16 cellular contexts compared by ENCODE assay signal in genomic region chr15:80203361-80203885, GRCh38. TPM values are rescaled to one million over a fixed set of nuclear protein-coding genes. Genes with fewer than 3 reads are reported as not detected.
DNase-seq lines count a peak whose midpoint lies in the region; TF ChIP-seq lines count a peak whose summit lies in the region.
"Had no signal": no experiment of that assay in that cellular context is flagged by ENCODE, and none has a peak within 500 bp of the region (broad histone marks: within the 10 kb centered on the region; RNA-seq: fewer than 3 reads in every experiment).

No MANE protein-coding gene starts in this region.

- dilution Hi-C loops in mammary epithelial cell (cut with HindIII; ENCODE audit: low sequenced_read_pairs), result no loop called here

- intact Hi-C loops in mammary epithelial cell (cut with micrococcal nuclease) (no loop called here), breast epithelium (cut with DNase I; ENCODE audit: low total_unique reads) (no loop called here), vagina (cut with DNase I) (no loop called here)
- intact Hi-C loops in CD4-positive, alpha-beta memory T cell (cut with micrococcal nuclease), result no loop called here

- no peak overlapping the region for H3K27ac Mint-ChIP-seq in CD4-positive, alpha-beta memory T cell

- TF ChIP-seq POLR2A in breast epithelium (IDR thresholded peaks at IDR 0.05) (no peak), vagina (IDR thresholded peaks at IDR 0.05) (no peak)

- peaks cover 11 to 17% of the 10 kb centered on the region in 2 donors for H3K27me3 Mint-ChIP-seq in CD4-positive, alpha-beta memory T cell

- no peaks in the 10 kb centered on the region for H3K4me1 Mint-ChIP-seq in CD4-positive, alpha-beta memory T cell

- no peak overlapping the region for H3K4me2 ChIP-seq in mammary epithelial cell (ENCODE audit: insufficient read depth, low read depth, low read length)

- 64% methylated on average over 8 of the region's 10 CpGs for WGBS in mammary epithelial cell (ENCODE audit: low coverage, missing lambda C conversion rate)

- H3K27me3 ChIP-seq in mammary epithelial cell (ENCODE audit: insufficient read depth, low read length), result no peaks in the 10 kb centered on the region
- no peaks in the 10 kb centered on the region for H3K27me3 ChIP-seq in breast epithelium
- H3K27me3 ChIP-seq in vagina, result no peaks in the 10 kb centered on the region
- peaks cover 4% of the 10 kb centered on the region for H3K27me3 ChIP-seq in CD4-positive, alpha-beta memory T cell (ENCODE audit: insufficient read depth, low read length)
- H3K27me3 ChIP-seq: MG63 had no signal

- peak overlapping the region; percentile 96 for H2AFZ ChIP-seq in mammary epithelial cell (ENCODE audit: low read depth, low read length)

- H3K9me3 ChIP-seq in mammary epithelial cell (replicated peaks; ENCODE audit: insufficient read depth, low read length) (no peaks in the 10 kb centered on the region), breast epithelium (no peaks in the 10 kb centered on the region), vagina (no peaks in the 10 kb centered on the region)
- no peaks in the 10 kb centered on the region for H3K9me3 ChIP-seq in CD4-positive, alpha-beta memory T cell (ENCODE audit: control insufficient read depth in 1 of 2, low read length in 2 of 2)
- H3K9me3 ChIP-seq: MG63 had no signal

- H4K20me1 ChIP-seq in mammary epithelial cell (ENCODE audit: insufficient read depth, low read length), result no peaks in the 10 kb centered on the region

- in situ Hi-C loops in mammary epithelial cell (cut with MboI; ENCODE audit: low sequenced_read_pairs in 2 of 2), result no loop called here
- in situ Hi-C loops in SK-MEL-5 (cut with HindIII; ENCODE audit: low pct_unique_long_range_greater_than_20kb, low sequenced_read_pairs), result no loop called here

- CTCF ChIA-PET in mammary epithelial cell (lab: Charles Lee; ENCODE audit: low non-redundant PET), result no interaction called here
- CTCF ChIA-PET in CD4-positive, alpha-beta memory T cell (lab: Charles Lee; ENCODE audit: partially characterized antibody), result no interaction called here

- TF ChIP-seq CTCF in mammary epithelial cell (conservative IDR thresholded peaks at IDR 0.05 in 1 of 2, IDR thresholded peaks at IDR 0.05 in 1 of 2; ENCODE audit: extremely low read depth in 1 of 2, insufficient read depth in 1 of 2, low read depth in 1 of 2, low read length in 2 of 2) (no peak), breast epithelium (IDR thresholded peaks at IDR 0.05) (no peak), vagina (IDR thresholded peaks at IDR 0.05) (no peak)

- DNase-seq in mammary epithelial cell (no peak), breast epithelium (ENCODE audit: low spot score in 2 of 2) (no peak), SK-MEL-5 (ENCODE audit: low read depth, low spot score) (peak; percentile 68), iPS-NIHi7 (ENCODE audit: extremely low spot score) (peak; percentile 31), vagina (ENCODE audit: extremely low spot score in 2 of 2) (peak; percentile 62 to 92), GDM1 (lab: John Stamatoyannopoulos, UW) (no peak), OCI-M1 (lab: John Stamatoyannopoulos, UW) (no peak)
- DNase-seq in CD4-positive, alpha-beta memory T cell, result no peak
- DNase-seq: 8988T, C1 segment of cervical spinal cord, COR-L47, NCI-H1105, NCI-H345, NCI-H69, SHP77 treated with DMSO at 0.1 percent for 48 hours had no signal

- POLR2A ChIA-PET in CD4-positive, alpha-beta memory T cell (lab: Charles Lee; ENCODE audit: partially characterized antibody), result no interaction called here

- no peaks in the 10 kb centered on the region for H3K36me3 ChIP-seq in mammary epithelial cell (ENCODE audit: insufficient read depth, low read length)
- no peaks in the 10 kb centered on the region for H3K36me3 ChIP-seq in breast epithelium
- no peaks in the 10 kb centered on the region for H3K36me3 ChIP-seq in vagina
- no peaks in the 10 kb centered on the region for H3K36me3 ChIP-seq in CD4-positive, alpha-beta memory T cell (ENCODE audit: insufficient read depth, low read length)
- H3K36me3 ChIP-seq: MG63 had no signal

- H3K79me2 ChIP-seq in mammary epithelial cell (ENCODE audit: insufficient read depth, low read length), result no peaks in the 10 kb centered on the region

- H3K4me3 Mint-ChIP-seq in CD4-positive, alpha-beta memory T cell, result no peak overlapping the region

- H3K9me3 Mint-ChIP-seq in CD4-positive, alpha-beta memory T cell, result no peaks in the 10 kb centered on the region

- H3K4me3 ChIP-seq in mammary epithelial cell (replicated peaks in 1 of 3; ENCODE audit: insufficient read depth in 1 of 3, low read depth in 2 of 3, low read length in 3 of 3), result no peak overlapping the region
- no peak overlapping the region for H3K4me3 ChIP-seq in breast epithelium
- H3K4me3 ChIP-seq in vagina, result no peak overlapping the region
- H3K4me3 ChIP-seq in CD4-positive, alpha-beta memory T cell (ENCODE audit: low read length in 2 of 2), result no peak overlapping the region
- H3K4me3 ChIP-seq: MG63 had no signal

- H3K36me3 Mint-ChIP-seq in CD4-positive, alpha-beta memory T cell, result no peaks in the 10 kb centered on the region

- H3K27ac ChIP-seq in mammary epithelial cell (ENCODE audit: insufficient read depth, low read depth, low read length) (no peak overlapping the region), breast epithelium (no peak overlapping the region), vagina (no peak overlapping the region)
- no peak overlapping the region for H3K27ac ChIP-seq in CD4-positive, alpha-beta memory T cell (ENCODE audit: low read depth, low read length)

- BruUV-seq in mammary epithelial cell (replicated peaks; lab: Mats Ljungman, UMichigan), result no TSS peak

- H3K4me1 ChIP-seq in mammary epithelial cell (ENCODE audit: insufficient read depth, low read length), result peaks cover 22% of the 10 kb centered on the region
- H3K4me1 ChIP-seq in breast epithelium, result no peaks in the 10 kb centered on the region
- H3K4me1 ChIP-seq in vagina, result no peaks in the 10 kb centered on the region
- no peaks in the 10 kb centered on the region for H3K4me1 ChIP-seq in CD4-positive, alpha-beta memory T cell (ENCODE audit: insufficient read depth, low read length)

- no peak overlapping the region for H3K9ac ChIP-seq in mammary epithelial cell (ENCODE audit: insufficient read depth, low read length)

RNA-seq across cellular contexts. Expression of gene CTXND1, which starts 48.6 kb away (rescaled TPM):
- total RNA-seq in mammary epithelial cell (not detected), breast epithelium (not detected), vagina (0.49 TPM)
- polyA plus RNA-seq in mammary epithelial cell, result not detected
- polyA minus RNA-seq in mammary epithelial cell, result not detected
- 1.9 and 2.5 TPM in 2 replicates for total RNA-seq in SK-MEL-5 (2014; rRNA removed; shearing (Covaris generic))
- 2.4 and 3.0 TPM in 2 replicates for polyA plus RNA-seq in SK-MEL-5 (2015; cell fraction: cytosol; rRNA removed)
- 0.41 and 0.91 TPM in 2 replicates for polyA plus RNA-seq in SK-MEL-5 (2015; cell fraction: nucleus; rRNA removed)
- total RNA-seq in CD4-positive, alpha-beta memory T cell, result not detected
- polyA plus RNA-seq in CD4-positive, alpha-beta memory T cell, result not detected

RNA-seq across cellular contexts. Expression of gene FAH, which starts 50.6 kb away (rescaled TPM):
- 10 to 100 TPM; 21.2 to 30.8 TPM for total RNA-seq in mammary epithelial cell
- polyA plus RNA-seq in mammary epithelial cell, result 34.0 TPM
- polyA minus RNA-seq in mammary epithelial cell, result 55.0 TPM
- total RNA-seq in breast epithelium, result 100 to 1,000 TPM in 1 of 3 donors, 10 to 100 TPM in 2; 48.8 to 164 (median 50.9) TPM
- 59.0 and 60.7 TPM in 2 replicates for total RNA-seq in SK-MEL-5 (2014; rRNA removed; shearing (Covaris generic))
- polyA plus RNA-seq in SK-MEL-5 (2015; cell fraction: cytosol; rRNA removed), result 40.2 and 44.7 TPM in 2 replicates
- 68.9 and 76.9 TPM in 2 replicates for polyA plus RNA-seq in SK-MEL-5 (2015; cell fraction: nucleus; rRNA removed)
- 27.3 TPM for total RNA-seq in vagina
- total RNA-seq in CD4-positive, alpha-beta memory T cell, result 1 to 10 TPM; 7.2 TPM
- polyA plus RNA-seq in CD4-positive, alpha-beta memory T cell, result 1 to 10 TPM; 6.2 to 8.9 TPM

Comparison
In these comparisons a context has a peak if more than half of its experiments do, and no peak if none do; other contexts are left out.
1. DNase-seq: peak in SK-MEL-5 (single experiment), iPS-NIHi7 (single experiment) and vagina (2 of 2); none in mammary epithelial cell (single experiment), breast epithelium (0 of 2), GDM1 (single experiment), OCI-M1 (single experiment) and CD4-positive, alpha-beta memory T cell (0 of 5).